In genomic region chr5:106019271-106019670, GRCh38 we compare ENCODE assay signal across 26 cellular contexts.
DNase-seq lines count a peak whose midpoint lies in the region; ATAC-seq, FAIRE-seq and TF ChIP-seq lines count a peak whose summit lies in the region.
"Had no signal": no experiment of that assay in that cellular context is flagged by ENCODE, and none has a peak within 500 bp of the region (broad histone marks: within the 10 kb centered on the region; RNA-seq: fewer than 3 reads in every experiment).

No MANE protein-coding gene starts in this region.

- no peaks in the 10 kb centered on the region for H3K9me3 Mint-ChIP-seq in glutamatergic neuron (ENCODE audit: unreplicated experiment)

- H3K27me3 ChIP-seq in adipocyte (replicated peaks; ENCODE audit: control insufficient read depth, insufficient read depth, low read length) (no peaks in the 10 kb centered on the region), subcutaneous abdominal adipose tissue (ENCODE audit: control insufficient read depth in 5 of 5, insufficient read depth in 4 of 5, low read length in 5 of 5) (no peaks in the 10 kb centered on the region), small intestine (ENCODE audit: control insufficient read depth in 2 of 2, insufficient read depth in 2 of 2, low read length in 2 of 2) (no peaks in the 10 kb centered on the region)
- H3K27me3 ChIP-seq: adrenal gland, ovary, right lobe of liver, testis, vagina had no signal

- H3K27ac ChIP-seq in subcutaneous abdominal adipose tissue (ENCODE audit: low read depth, low read length): peak overlapping the region; percentile 18
- no peak overlapping the region for H3K27ac ChIP-seq in small intestine (ENCODE audit: low read depth in 1 of 2, low read length in 1 of 2)
- H3K27ac ChIP-seq: adrenal gland, ovary, right lobe of liver, testis, vagina had no signal

- no peaks in the 10 kb centered on the region for H3K9me3 ChIP-seq in adipocyte (ENCODE audit: control insufficient read depth, low read length)
- H3K9me3 ChIP-seq in subcutaneous abdominal adipose tissue (ENCODE audit: control insufficient read depth in 5 of 5, low read length in 5 of 5): no peaks in the 10 kb centered on the region
- H3K9me3 ChIP-seq in small intestine (ENCODE audit: control insufficient read depth, low read depth): no peaks in the 10 kb centered on the region
- H3K9me3 ChIP-seq: adrenal gland, ovary, right lobe of liver, testis, vagina had no signal

- peak; percentile 41 for ATAC-seq in Right ventricle myocardium superior (ENCODE audit: poor library complexity)
- no peak for ATAC-seq in Right ventricle myocardium inferior
- ATAC-seq in left colon: no peak
- ATAC-seq: activated CD4-positive, CD25-positive, alpha-beta regulatory T cell treated with anti-CD3 and anti-CD28 coated beads, Interleukin-2, amount 50 U/mL, for 24 hours; activated CD8-positive, alpha-beta T cell treated with anti-CD3 and anti-CD28 coated beads for 36 hours; HepG2; right lobe of liver; stimulated activated effector memory CD8-positive, alpha-beta T cell treated with anti-CD3 and anti-CD28 coated beads, Interleukin-12 subunit alpha, Interleukin-12 subunit beta, amount 100 ng/mL, for 72 hours had no signal

- H3K4me1 Mint-ChIP-seq in glutamatergic neuron (ENCODE audit: low read depth, unreplicated experiment): no peaks in the 10 kb centered on the region
- H3K4me1 Mint-ChIP-seq: stimulated activated effector memory CD8-positive, alpha-beta T cell treated with anti-CD3 and anti-CD28 coated beads, Interleukin-12 subunit alpha, Interleukin-12 subunit beta, amount 100 ng/mL, for 72 hours had no signal

- H3K36me3 ChIP-seq in adipocyte (ENCODE audit: control insufficient read depth, insufficient read depth, low read length, severe bottlenecking) (no peaks in the 10 kb centered on the region), subcutaneous abdominal adipose tissue (ENCODE audit: control insufficient read depth in 5 of 5, insufficient read depth in 5 of 5, low read length in 5 of 5) (no peaks in the 10 kb centered on the region), small intestine (ENCODE audit: control insufficient read depth in 2 of 2, insufficient read depth in 2 of 2, low read length in 2 of 2) (no peaks in the 10 kb centered on the region)
- H3K36me3 ChIP-seq: adrenal gland, ovary, right lobe of liver, vagina had no signal

- H3K4me1 ChIP-seq in adipocyte (ENCODE audit: control insufficient read depth, insufficient read depth, low read length) (peaks cover 18% of the 10 kb centered on the region), subcutaneous abdominal adipose tissue (ENCODE audit: control insufficient read depth in 5 of 5, insufficient read depth in 5 of 5, low read length in 5 of 5) (peaks cover 0 to 38% (median 5%) of the 10 kb centered on the region in 5 donors), small intestine (ENCODE audit: control insufficient read depth in 2 of 2, insufficient read depth in 1 of 2, low read depth in 1 of 2, low read length in 1 of 2) (no peaks in the 10 kb centered on the region)
- H3K4me1 ChIP-seq: adrenal gland, right lobe of liver, testis, vagina had no signal

- no peak for FAIRE-seq in small intestine (lab: Jason Lieb, UNC)
- FAIRE-seq: D721Med, HepG2, keratinocyte had no signal

- no peak for DNase-seq in Right ventricle myocardium superior
- no peak for DNase-seq in Right ventricle myocardium inferior (ENCODE audit: missing footprints)
- DNase-seq in adipocyte (ENCODE audit: low read depth): peak; percentile 67
- peak; percentile 80 for DNase-seq in fibroblast of peridontal ligament (ENCODE audit: extremely low read depth)
- DNase-seq in left colon: no peak
- DNase-seq in small intestine: no peak
- DNase-seq in glutamatergic neuron: no peak
- DNase-seq: activated CD8-positive, alpha-beta T cell treated with anti-CD3 and anti-CD28 coated beads for 36 hours; activated gamma-delta T cell treated with Interleukin-2 at 50 U/mL for 16 hours; adrenal gland; HFFc6; hypothalamus; mammary epithelial cell; NCI-H1436 treated with DMSO at 0.1 percent for 48 hours; NCI-H510A; ovary; right lobe of liver; T1000; testis had no signal

- no peak for TF ChIP-seq CTCF in glutamatergic neuron (IDR thresholded peaks at IDR 0.05; ENCODE audit: partially characterized antibody, unreplicated experiment)

- no peak overlapping the region for H3K27ac Mint-ChIP-seq in glutamatergic neuron (ENCODE audit: unreplicated experiment)
- H3K27ac Mint-ChIP-seq: activated CD8-positive, alpha-beta T cell treated with anti-CD3 and anti-CD28 coated beads for 36 hours; HFFc6; stimulated activated effector memory CD8-positive, alpha-beta T cell treated with anti-CD3 and anti-CD28 coated beads, Interleukin-12 subunit alpha, Interleukin-12 subunit beta, amount 100 ng/mL, for 72 hours had no signal

- intact Hi-C loops in Right ventricle myocardium superior (cut with DNase I) (no loop called here), Right ventricle myocardium inferior (cut with DNase I) (no loop called here), left colon (cut with DNase I, micrococcal nuclease) (no loop called here)

- H3K36me3 Mint-ChIP-seq in glutamatergic neuron (ENCODE audit: unreplicated experiment): no peaks in the 10 kb centered on the region
- H3K36me3 Mint-ChIP-seq: stimulated activated effector memory CD8-positive, alpha-beta T cell treated with anti-CD3 and anti-CD28 coated beads, Interleukin-12 subunit alpha, Interleukin-12 subunit beta, amount 100 ng/mL, for 72 hours had no signal

- H3K4me3 Mint-ChIP-seq in glutamatergic neuron (ENCODE audit: unreplicated experiment): no peak overlapping the region
- H3K4me3 Mint-ChIP-seq: activated CD8-positive, alpha-beta T cell treated with anti-CD3 and anti-CD28 coated beads for 36 hours; HFFc6; stimulated activated effector memory CD8-positive, alpha-beta T cell treated with anti-CD3 and anti-CD28 coated beads, Interleukin-12 subunit alpha, Interleukin-12 subunit beta, amount 100 ng/mL, for 72 hours had no signal

- H3K9ac ChIP-seq in adipocyte (ENCODE audit: low read length): no peak overlapping the region
- H3K9ac ChIP-seq in subcutaneous abdominal adipose tissue (ENCODE audit: low read length in 5 of 5): no peak overlapping the region

- H3K27me3 Mint-ChIP-seq in glutamatergic neuron (ENCODE audit: unreplicated experiment): no peaks in the 10 kb centered on the region
- H3K27me3 Mint-ChIP-seq: activated CD8-positive, alpha-beta T cell treated with anti-CD3 and anti-CD28 coated beads for 36 hours had no signal

- H3K4me3 ChIP-seq in adipocyte (ENCODE audit: low read length): no peak overlapping the region
- H3K4me3 ChIP-seq in subcutaneous abdominal adipose tissue (ENCODE audit: low read depth in 1 of 5, low read length in 5 of 5): no peak overlapping the region
- no peak overlapping the region for H3K4me3 ChIP-seq in small intestine (ENCODE audit: low read depth in 1 of 2, low read length in 2 of 2)
- H3K4me3 ChIP-seq: adrenal gland, ovary, right lobe of liver, testis, vagina had no signal

Comparison
In these comparisons a context has a peak if more than half of its experiments do, and no peak if none do; other contexts are left out.
1. DNase-seq: peak in adipocyte (single experiment) and fibroblast of peridontal ligament (single experiment); none in Right ventricle myocardium superior (single experiment), Right ventricle myocardium inferior (single experiment), left colon (0 of 2), small intestine (single experiment) and glutamatergic neuron (single experiment).